Comparison of ENCODE assay signal across 30 cellular contexts in the genomic region with DNA sequence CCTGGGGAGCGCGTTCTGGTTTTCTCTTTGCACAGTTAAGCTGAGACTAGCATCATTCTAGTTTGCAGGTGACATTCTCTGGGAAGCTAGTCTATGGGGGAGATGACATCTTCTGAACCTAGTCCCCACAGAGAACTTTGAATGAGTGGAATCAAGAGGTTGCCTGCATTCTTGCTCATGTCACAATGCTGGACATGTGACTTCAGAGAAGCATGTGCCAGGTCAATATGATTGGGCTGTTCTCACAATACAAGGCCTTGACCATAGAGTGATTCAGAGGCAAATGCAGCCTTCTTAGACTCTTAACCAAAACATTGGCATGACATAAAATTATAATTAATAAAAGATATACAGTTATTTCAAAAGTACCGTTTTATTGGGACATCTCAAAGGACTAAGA.
"Had no signal": no experiment of that assay in that cellular context is flagged by ENCODE, and none has a peak within 500 bp of the region (broad histone marks: within the 10 kb centered on the region; RNA-seq: fewer than 3 reads in every experiment).

No MANE protein-coding gene starts in this region.

- H3K36me3 ChIP-seq: heart right ventricle, lower lobe of right lung, spleen had no signal

- H3K4me3 Mint-ChIP-seq: activated CD4-positive, alpha-beta memory T cell treated with anti-CD3 and anti-CD28 coated beads, Interleukin-2, amount 10 ng/mL, durations not matched to agents 7 days and 5 days; activated CD4-positive, alpha-beta T cell treated with anti-CD3 and anti-CD28 coated beads, Interleukin-2, amount 10 ng/mL, durations not matched to agents 24 days and 14 days; activated CD8-positive, alpha-beta memory T cell treated with anti-CD3 and anti-CD28 coated beads, Interleukin-2, amount 10 ng/mL, durations not matched to agents 7 days and 5 days; activated naive CD4-positive, alpha-beta T cell treated with anti-CD3 and anti-CD28 coated beads, Interleukin-2, amount 50 U/mL, for 24 hours; activated T-helper 1 cell treated with anti-CD3 and anti-CD28 coated beads, Interleukin-12 subunit alpha, Interleukin-12 subunit beta, Interleukin-2, Interleukin-4 antibody, amounts not matched to agents 30 ng/mL and 10 ng/mL and 1 ng/mL, durations not matched to agents 14 hours and 24 hours and 36 hours; brain; naive B cell; T-helper 2 cell treated with Interferon-gamma antibody and Interleukin-4, amounts not matched to agents 5 μg/mL and 100 μg/mL, for 36 hours; type B pancreatic cell had no signal

- H3K9me3 Mint-ChIP-seq: activated CD4-positive, alpha-beta memory T cell treated with anti-CD3 and anti-CD28 coated beads, Interleukin-2, amount 10 ng/mL, durations not matched to agents 7 days and 5 days; activated T-helper 1 cell treated with anti-CD3 and anti-CD28 coated beads, Interleukin-12 subunit alpha, Interleukin-12 subunit beta, Interleukin-2, Interleukin-4 antibody, amounts not matched to agents 30 ng/mL and 10 ng/mL and 1 ng/mL, durations not matched to agents 14 hours and 24 hours and 36 hours; naive B cell; T-helper 2 cell treated with Interferon-gamma antibody and Interleukin-4, amounts not matched to agents 5 μg/mL and 100 μg/mL, for 36 hours had no signal

- H3K27me3 Mint-ChIP-seq: type B pancreatic cell had no signal

- FAIRE-seq: kidney had no signal

- H3K36me3 Mint-ChIP-seq: naive B cell, type B pancreatic cell had no signal

- H3K9me3 ChIP-seq: heart right ventricle, lower lobe of right lung, spleen, testis had no signal

- H3K4me1 Mint-ChIP-seq: activated naive CD4-positive, alpha-beta T cell treated with anti-CD3 and anti-CD28 coated beads, Interleukin-2, amount 50 U/mL, for 24 hours had no signal

- H3K27me3 ChIP-seq: heart right ventricle, spleen, testis had no signal

- H3K27ac ChIP-seq: heart right ventricle, lower lobe of right lung, spleen, testis, VCaP had no signal

- ATAC-seq: activated CD4-positive, CD25-positive, alpha-beta regulatory T cell treated with anti-CD3 and anti-CD28 coated beads, Interleukin-2, amount 50 U/mL, for 24 hours; activated CD8-positive, alpha-beta memory T cell treated with anti-CD3 and anti-CD28 coated beads, Interleukin-2, amount 10 ng/mL, durations not matched to agents 7 days and 5 days; esophagus mucosa; heart right ventricle had no signal

- DNase-seq: activated CD4-positive, alpha-beta memory T cell treated with anti-CD3 and anti-CD28 coated beads, Interleukin-2, amount 10 ng/mL, durations not matched to agents 7 days and 5 days; activated CD4-positive, alpha-beta T cell treated with anti-CD3 and anti-CD28 coated beads, Interleukin-2, amount 10 ng/mL, durations not matched to agents 24 days and 14 days; activated CD8-positive, alpha-beta memory T cell treated with anti-CD3 and anti-CD28 coated beads, Interleukin-2, amount 10 ng/mL, durations not matched to agents 7 days and 5 days; activated gamma-delta T cell treated with Interleukin-2 at 50 U/mL for 16 hours; activated T-cell treated with anti-CD3 and anti-CD28 coated beads for 4 hours; anterior cingulate cortex; caudate nucleus; dermis blood vessel endothelial cell; effector memory CD4-positive, alpha-beta T cell; heart right ventricle; kidney; lower lobe of right lung; mesendoderm; naive B cell; occipital lobe; posterior cingulate gyrus; retina; spleen; stimulated activated CD4-positive, alpha-beta T cell treated with anti-CD3 and anti-CD28 coated beads, Interleukin-4, amount 100 ng/mL, for 1 hour; stimulated activated naive CD4-positive, alpha-beta T cell; SW 1271; testis had no signal

- H3K27ac Mint-ChIP-seq: activated CD4-positive, alpha-beta memory T cell treated with anti-CD3 and anti-CD28 coated beads, Interleukin-2, amount 10 ng/mL, durations not matched to agents 7 days and 5 days; activated CD4-positive, alpha-beta T cell treated with anti-CD3 and anti-CD28 coated beads, Interleukin-2, amount 10 ng/mL, durations not matched to agents 24 days and 14 days; activated CD8-positive, alpha-beta memory T cell treated with anti-CD3 and anti-CD28 coated beads, Interleukin-2, amount 10 ng/mL, durations not matched to agents 7 days and 5 days; activated naive CD4-positive, alpha-beta T cell treated with anti-CD3 and anti-CD28 coated beads, Interleukin-2, amount 50 U/mL, for 24 hours; activated T-helper 1 cell treated with anti-CD3 and anti-CD28 coated beads, Interleukin-12 subunit alpha, Interleukin-12 subunit beta, Interleukin-2, Interleukin-4 antibody, amounts not matched to agents 30 ng/mL and 10 ng/mL and 1 ng/mL, durations not matched to agents 14 hours and 24 hours and 36 hours; naive B cell; T-helper 2 cell treated with Interferon-gamma antibody and Interleukin-4, amounts not matched to agents 5 μg/mL and 100 μg/mL, for 36 hours; type B pancreatic cell had no signal

- H3K4me1 ChIP-seq: testis had no signal

- H3K4me3 ChIP-seq: heart right ventricle, lower lobe of right lung, spleen, testis had no signal
